Comparison of ENCODE assay signal across 1 cellular context in the genomic region with DNA sequence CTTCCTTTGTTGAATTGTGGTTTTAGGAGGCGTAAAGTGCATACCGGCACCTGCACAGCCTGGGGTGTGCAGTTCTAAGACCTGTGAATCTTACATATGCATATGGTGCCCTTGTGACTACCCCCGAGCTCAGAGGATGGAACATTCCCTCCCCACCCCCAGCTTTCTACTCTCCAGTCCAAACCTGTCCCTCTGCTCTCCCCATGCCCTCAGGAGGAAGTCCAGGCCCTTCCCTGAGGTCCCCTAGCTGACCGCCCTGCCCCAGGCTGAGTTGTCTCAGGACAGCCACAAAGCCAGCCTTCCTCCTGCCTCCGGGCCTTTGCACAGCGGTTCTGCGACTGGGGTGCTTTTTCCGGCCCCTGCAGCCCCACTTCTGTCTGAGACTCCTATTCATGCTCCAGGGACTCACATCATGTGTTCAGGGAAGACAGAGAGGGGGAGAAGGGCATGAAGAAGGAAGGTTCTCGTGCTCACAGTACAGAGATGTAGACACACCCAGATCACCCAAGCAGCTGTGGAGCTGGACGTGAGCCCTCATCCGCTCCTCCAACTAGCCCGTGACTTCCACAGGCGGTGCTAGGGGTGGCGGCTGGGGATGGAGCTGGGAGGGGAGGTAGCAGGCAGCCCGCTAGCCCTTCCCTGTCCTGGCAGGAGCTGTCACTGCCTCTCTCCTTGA.
TF ChIP-seq lines count a peak whose summit lies in the region.

No MANE protein-coding gene starts in this region.

TF ChIP-seq in IMR-90, 13 proteins besides CTCF, POLR2A, EP300 and RAD21 (continued from another document):
- TF ChIP-seq MXI1 (IDR thresholded peaks at IDR 0.05; ENCODE audit: borderline replicate concordance, low read depth, low read length): no peak
- TF ChIP-seq MAZ (IDR thresholded peaks at IDR 0.05; ENCODE audit: borderline replicate concordance, low read depth, low read length): no peak
- TF ChIP-seq, protein P1, sequence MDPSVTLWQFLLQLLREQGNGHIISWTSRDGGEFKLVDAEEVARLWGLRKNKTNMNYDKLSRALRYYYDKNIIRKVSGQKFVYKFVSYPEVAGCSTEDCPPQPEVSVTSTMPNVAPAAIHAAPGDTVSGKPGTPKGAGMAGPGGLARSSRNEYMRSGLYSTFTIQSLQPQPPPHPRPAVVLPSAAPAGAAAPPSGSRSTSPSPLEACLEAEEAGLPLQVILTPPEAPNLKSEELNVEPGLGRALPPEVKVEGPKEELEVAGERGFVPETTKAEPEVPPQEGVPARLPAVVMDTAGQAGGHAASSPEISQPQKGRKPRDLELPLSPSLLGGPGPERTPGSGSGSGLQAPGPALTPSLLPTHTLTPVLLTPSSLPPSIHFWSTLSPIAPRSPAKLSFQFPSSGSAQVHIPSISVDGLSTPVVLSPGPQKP (IDR thresholded peaks at IDR 0.05; ENCODE audit: borderline replicate concordance, low read depth, low read length): no peak
- no peak for TF ChIP-seq RCOR1 (IDR thresholded peaks at IDR 0.05; ENCODE audit: insufficient replicate concordance, low read length)
- TF ChIP-seq NFE2L2 (IDR thresholded peaks at IDR 0.05; ENCODE audit: low read depth, low read length): no peak
- no peak for TF ChIP-seq CHD1 (IDR thresholded peaks at IDR 0.05; ENCODE audit: low read depth, low read length)
